Comparison of ENCODE assay signal across 30 cellular contexts in the genomic region with DNA sequence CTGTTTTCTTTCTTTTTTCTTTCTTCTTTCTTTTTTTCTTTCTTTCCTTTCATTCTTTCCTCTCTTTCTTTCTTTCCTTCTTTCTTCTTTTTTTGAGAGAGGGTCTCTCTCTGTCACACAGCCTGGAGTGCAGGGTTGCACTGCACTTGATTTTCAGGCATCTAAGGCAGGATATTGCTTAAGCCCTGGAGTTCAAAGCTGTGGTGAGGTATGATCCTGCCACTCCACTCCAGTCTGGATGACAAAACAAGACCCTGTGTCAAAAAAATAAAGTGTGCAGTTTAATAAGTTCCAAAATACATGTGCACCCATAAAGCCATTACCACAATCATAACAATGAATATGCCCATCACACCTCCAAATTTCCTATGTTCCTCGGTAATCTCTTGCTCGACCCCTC.
"Had no signal": no experiment of that assay in that cellular context is flagged by ENCODE, and none has a peak within 500 bp of the region (broad histone marks: within the 10 kb centered on the region; RNA-seq: fewer than 3 reads in every experiment).

No MANE protein-coding gene starts in this region.

- ATAC-seq: esophagus mucosa, gastrocnemius medialis, left cardiac atrium, left lung, mucosa of descending colon, sciatic nerve had no signal

- DNase-seq: effector CD8-positive, alpha-beta T cell; endodermal cell; foreskin fibroblast; gastrocnemius medialis; head of caudate nucleus; left cardiac atrium; left lung; mesenchymal stem cell; mucosa of descending colon; naive B cell; nephron progenitor cell; nucleus accumbens; stimulated activated CD4-positive, alpha-beta T cell treated with anti-CD3 and anti-CD28 coated beads, Interleukin-12 subunit alpha, Interleukin-12 subunit beta, amount 100 ng/mL, for 4 hours; stimulated activated CD4-positive, alpha-beta T cell treated with anti-CD3 and anti-CD28 coated beads, Interleukin-1b, Interleukin-23, amount 100 ng/mL, for 48 hours; stimulated activated CD4-positive, alpha-beta T cell treated with anti-CD3 and anti-CD28 coated beads, Interleukin-4, amount 100 ng/mL, for 24 hours; stimulated activated naive CD4-positive, alpha-beta T cell treated with Interleukin-2 at 50 U/mL for 16 hours; stomach; thyroid gland; trophoblast cell had no signal

- H3K27ac ChIP-seq: epithelial cell of prostate, gastrocnemius medialis, left lung, prostate gland, right atrium auricular region, stomach, thyroid gland, vagina had no signal

- H3K4me2 ChIP-seq: smooth muscle cell had no signal

- H3K4me3 ChIP-seq: gastrocnemius medialis, left lung, mucosa of descending colon, prostate gland, right atrium auricular region, smooth muscle cell, stomach, thyroid gland, vagina had no signal

- H3K27ac Mint-ChIP-seq: dendritic cell treated with granulocyte-macrophage colony-stimulating factor and Interleukin-4, amounts not matched to agents 40 ng/mL and 50 ng/mL, for 4 days; endodermal cell; mesothelial cell of epicardium; naive B cell; nephron progenitor cell; stimulated activated effector memory CD8-positive, alpha-beta T cell treated with anti-CD3 and anti-CD28 coated beads, Interleukin-12 subunit alpha, Interleukin-12 subunit beta, amount 100 ng/mL, for 72 hours had no signal

- H3K4me3 Mint-ChIP-seq: dendritic cell treated with granulocyte-macrophage colony-stimulating factor and Interleukin-4, amounts not matched to agents 40 ng/mL and 50 ng/mL, for 4 days; endodermal cell; mesothelial cell of epicardium; nephron progenitor cell; stimulated activated effector memory CD8-positive, alpha-beta T cell treated with anti-CD3 and anti-CD28 coated beads, Interleukin-12 subunit alpha, Interleukin-12 subunit beta, amount 100 ng/mL, for 72 hours had no signal

- H3K27me3 ChIP-seq: thyroid gland, vagina had no signal

- H3K36me3 ChIP-seq: gastrocnemius medialis, left lung, prostate gland, right atrium auricular region, stomach, thyroid gland, vagina had no signal

- H3K4me1 Mint-ChIP-seq: endodermal cell, mesothelial cell of epicardium, nephron progenitor cell had no signal

- FAIRE-seq: islet of Langerhans had no signal

- H3K9me3 ChIP-seq: gastrocnemius medialis, prostate gland, thyroid gland, vagina had no signal

- H3K36me3 Mint-ChIP-seq: stimulated activated effector memory CD8-positive, alpha-beta T cell treated with anti-CD3 and anti-CD28 coated beads, Interleukin-12 subunit alpha, Interleukin-12 subunit beta, amount 100 ng/mL, for 72 hours had no signal

- H3K4me1 ChIP-seq: gastrocnemius medialis, left lung, prostate gland, right atrium auricular region, stomach, thyroid gland, vagina had no signal
